Comparison of ENCODE assay signal across 9 cellular contexts in genomic region chr11:62710001-62710345, GRCh38. TPM values are rescaled to one million over a fixed set of nuclear protein-coding genes. Genes with fewer than 3 reads are reported as not detected.
DNase-seq lines count a peak whose midpoint lies in the region; ATAC-seq, FAIRE-seq and TF ChIP-seq lines count a peak whose summit lies in the region.
"Had no signal": no experiment of that assay in that cellular context is flagged by ENCODE, and none has a peak within 500 bp of the region (broad histone marks: within the 10 kb centered on the region; RNA-seq: fewer than 3 reads in every experiment).

No MANE protein-coding gene starts in this region.

- no peak for TF ChIP-seq CTCF in SK-N-SH (IDR thresholded peaks at IDR 0.05)
- no peak for TF ChIP-seq CTCF in H1 (IDR thresholded peaks at IDR 0.05; ENCODE audit: control extremely low read depth in 1 of 3, insufficient read depth in 1 of 3, low read depth in 1 of 3, low read length in 3 of 3)

- TF ChIP-seq RAD21 in SK-N-SH (IDR thresholded peaks at IDR 0.05; ENCODE audit: low read length) (no peak), H1 (IDR thresholded peaks at IDR 0.05 in 1 of 2, conservative IDR thresholded peaks at IDR 0.05 in 1 of 2; ENCODE audit: low read depth in 2 of 2, low read length in 2 of 2) (no peak)

- H3K23ac ChIP-seq in H1 (ENCODE audit: insufficient read length) (no peak overlapping the region), neuronal stem cell (ENCODE audit: low read depth, low read length, poor library complexity) (no peak overlapping the region)

- H3K4me3 Mint-ChIP-seq in activated naive CD4-positive, alpha-beta T cell treated with anti-CD3 and anti-CD28 coated beads for 36 hours, result peak overlapping the region; percentile 93

- TF ChIP-seq POLR2A in H1 (IDR thresholded peaks at IDR 0.05; ENCODE audit: control extremely low read depth in 1 of 2, low read depth in 2 of 2, low read length in 2 of 2), result no peak; a peak in 1 of 3 replicates

- peaks cover 54% of the 10 kb centered on the region for H3F3A ChIP-seq in SK-N-SH (replicated peaks; ENCODE audit: insufficient read depth)

- peak overlapping the region; percentile 35 to 38; a peak in 3 of 4 replicates for H3K4me3 ChIP-seq in SK-N-SH (ENCODE audit: low read depth in 2 of 2, low read length in 1 of 2)
- peak overlapping the region; percentile 60 to 86 (median 75); a peak in 7 of 8 replicates for H3K4me3 ChIP-seq in H1 (ENCODE audit: extremely low read depth in 1 of 4, insufficient read depth in 2 of 4, low read depth in 3 of 4, low read length in 4 of 4)
- H3K4me3 ChIP-seq in neuronal stem cell (ENCODE audit: low read length in 2 of 2), result peak overlapping the region; percentile 19 to 49

- no peaks in the 10 kb centered on the region for H3K9me3 Mint-ChIP-seq in activated naive CD4-positive, alpha-beta T cell treated with anti-CD3 and anti-CD28 coated beads for 36 hours

- H2BK120ac ChIP-seq in H1 (replicated peaks; ENCODE audit: low read depth, low read length), result peak overlapping the region; percentile 44
- H2BK120ac ChIP-seq in neuronal stem cell (ENCODE audit: low read depth, low read length), result no peak overlapping the region

- CTCF ChIA-PET in activated naive CD4-positive, alpha-beta T cell treated with anti-CD3 and anti-CD28 coated beads for 36 hours (lab: Charles Lee), result interaction anchor here (1.5 kb wide), 1 partner anchor 29 kb away, joined by 6 read pairs; no protein-coding TSS in a partner anchor
- CTCF ChIA-PET in SK-N-SH (lab: Yijun Ruan, JAX), result interaction anchor here (0.6 to 1.5 kb wide), 3 partner anchors 16 to 91 kb away, joined by 3 to 5 read pairs (median 3); no protein-coding TSS in a partner anchor
- CTCF ChIA-PET in H1 (lab: Charles Lee; ENCODE audit: partially characterized antibody), result interaction anchor here (0.9 to 1.1 kb wide), 2 partner anchors 14 to 23 kb away, joined by 3 read pairs; no protein-coding TSS in a partner anchor

- H4K91ac ChIP-seq in H1 (replicated peaks; ENCODE audit: insufficient read length, low read length) (peak overlapping the region; percentile 96), neuronal stem cell (ENCODE audit: low read depth, low read length, poor library complexity) (peak overlapping the region; percentile 30)

- no peaks in the 10 kb centered on the region for H3K9me2 ChIP-seq in SK-N-SH

- peak overlapping the region; percentile 96 for H3K27ac Mint-ChIP-seq in activated naive CD4-positive, alpha-beta T cell treated with anti-CD3 and anti-CD28 coated beads for 36 hours

- peak overlapping the region; percentile 55 for H3K4ac ChIP-seq in H1 (replicated peaks; ENCODE audit: insufficient read length, low read depth, low read length)
- H3K4ac ChIP-seq in neuronal stem cell (ENCODE audit: low read length), result no peak overlapping the region

- intact Hi-C loops in activated naive CD4-positive, alpha-beta T cell treated with anti-CD3 and anti-CD28 coated beads for 36 hours (cut with micrococcal nuclease), result no loop called here

- H2AK5ac ChIP-seq in H1 (ENCODE audit: low read depth, low read length), result peak overlapping the region; percentile 14; the same call in 1 of the 2 replicates
- H2AK5ac ChIP-seq in neuronal stem cell (ENCODE audit: low read depth, low read length), result no peak overlapping the region

- peak overlapping the region; percentile 72; the same call in 1 of the 2 replicates for H2BK12ac ChIP-seq in H1 (ENCODE audit: low read depth, low read length)
- no peak overlapping the region for H2BK12ac ChIP-seq in neuronal stem cell (ENCODE audit: low read length)

- H3K36me3 ChIP-seq in SK-N-SH (replicated peaks in 1 of 2; ENCODE audit: control insufficient read depth in 1 of 2, insufficient read depth in 2 of 2, low read length in 1 of 2) (peaks cover 40 to 45% of the 10 kb centered on the region in 2 experiments), H1 (ENCODE audit: control insufficient read depth in 2 of 4, insufficient read depth in 4 of 4, low read length in 3 of 4) (peaks cover 17 to 44% (median 24%) of the 10 kb centered on the region in 4 experiments), neuronal stem cell (replicated peaks in 1 of 2; ENCODE audit: control insufficient read depth in 2 of 2, insufficient read depth in 2 of 2, low read length in 2 of 2) (peaks cover 29 to 66% of the 10 kb centered on the region in 2 donors)

- TF ChIP-seq EP300 in SK-N-SH (IDR thresholded peaks at IDR 0.05; ENCODE audit: borderline replicate concordance in 1 of 2, low read depth in 1 of 2, low read length in 1 of 2), result no peak
- no peak for TF ChIP-seq EP300 in H1 (IDR thresholded peaks at IDR 0.05; ENCODE audit: borderline replicate concordance in 1 of 2, low read depth in 2 of 2, low read length in 2 of 2)

- H3K14ac ChIP-seq in H1 (ENCODE audit: insufficient read length) (no peak overlapping the region), neuronal stem cell (ENCODE audit: low read length) (no peak overlapping the region)

- H3K56ac ChIP-seq in H1 (replicated peaks; ENCODE audit: insufficient read length, low read depth, low read length), result peak overlapping the region; percentile 87

- FAIRE-seq in H1 (lab: Jason Lieb, UNC), result no peak
- FAIRE-seq: colon had no signal

- H3K4me2 ChIP-seq in SK-N-SH, result peak overlapping the region; percentile 81
- peak overlapping the region; percentile 99 for H3K4me2 ChIP-seq in H1 (ENCODE audit: insufficient read depth in 1 of 2, low read depth in 2 of 2, low read length in 2 of 2)
- H3K4me2 ChIP-seq in neuronal stem cell (ENCODE audit: insufficient read depth, low read length, poor library complexity, severe bottlenecking), result peak overlapping the region; percentile 64

- H4K20me1 ChIP-seq in SK-N-SH (ENCODE audit: insufficient read depth) (no peaks in the 10 kb centered on the region), H1 (replicated peaks in 1 of 2; ENCODE audit: control insufficient read depth in 1 of 2, insufficient read depth in 2 of 2, low read length in 2 of 2) (peaks cover 0 to 2% of the 10 kb centered on the region in 2 experiments)

- H3K9me3 ChIP-seq in SK-N-SH, result no peaks in the 10 kb centered on the region
- H3K9me3 ChIP-seq in H1 (ENCODE audit: insufficient read depth in 2 of 2, low read depth in 1 of 2, low read length in 1 of 2), result no peaks in the 10 kb centered on the region
- no peaks in the 10 kb centered on the region for H3K9me3 ChIP-seq in neuronal stem cell (replicated peaks in 1 of 2; ENCODE audit: control insufficient read depth in 2 of 2, insufficient read depth in 1 of 2, low read depth in 1 of 2, low read length in 2 of 2)

- H3K9ac ChIP-seq in SK-N-SH (peak overlapping the region; percentile 70), H1 (replicated peaks in 1 of 4; ENCODE audit: extremely low read depth in 1 of 4, low read depth in 3 of 4, low read length in 3 of 4) (peak overlapping the region in 3 of 4 experiments; percentile 88 to 92 (median 91); a peak in 6 of 7 replicates), neuronal stem cell (ENCODE audit: low read depth, low read length, poor library complexity) (no peak overlapping the region)

- H4K5ac ChIP-seq in H1 (ENCODE audit: insufficient read length, low read depth, low read length), result peak overlapping the region; percentile 92

- H2BK20ac ChIP-seq in H1 (ENCODE audit: low read length), result no peak overlapping the region

- H2BK5ac ChIP-seq in H1 (ENCODE audit: low read depth, low read length), result peak overlapping the region; percentile 96
- H2BK5ac ChIP-seq in neuronal stem cell (ENCODE audit: low read length), result no peak overlapping the region

- H3K79me2 ChIP-seq in SK-N-SH (ENCODE audit: insufficient read depth) (peaks cover 9% of the 10 kb centered on the region; the same call in 1 of the 2 replicates), H1 (ENCODE audit: control insufficient read depth in 1 of 2, insufficient read depth in 2 of 2, low read length in 2 of 2) (peaks cover 0 to 13% of the 10 kb centered on the region in 2 experiments; a peak in 1 of 4 replicates)

- DNase-seq in activated naive CD4-positive, alpha-beta T cell treated with anti-CD3 and anti-CD28 coated beads for 36 hours, result peak; percentile 25
- DNase-seq in activated naive CD4-positive, alpha-beta T cell treated with Interleukin-2 at 50 U/mL for 16 hours, result no peak
- DNase-seq in SK-N-SH (no peak), H1 (ENCODE audit: low read depth in 1 of 2, low spot score in 2 of 2) (no peak), neuronal stem cell (ENCODE audit: low spot score) (no peak), midbrain (lab: John Stamatoyannopoulos, UW) (no peak), NCI-H446 (lab: John Stamatoyannopoulos, UW) (no peak)

- H3K27ac ChIP-seq in SK-N-SH (ENCODE audit: low read depth in 2 of 2, low read length in 1 of 2) (peak overlapping the region; percentile 85 to 94), H1 (ENCODE audit: low read depth, low read length) (peak overlapping the region; percentile 95), neuronal stem cell (replicated peaks; ENCODE audit: low read length) (peak overlapping the region; percentile 85)

- H4K8ac ChIP-seq in H1 (ENCODE audit: extremely low read depth, insufficient read depth, low read length) (peak overlapping the region; percentile 100; the same call in 1 of the 2 replicates), neuronal stem cell (ENCODE audit: low read depth, low read length) (peak overlapping the region; percentile 54)

- no peaks in the 10 kb centered on the region; the same call in 1 of the 2 replicates for H3K79me1 ChIP-seq in H1 (ENCODE audit: low read depth, low read length)
- no peaks in the 10 kb centered on the region for H3K79me1 ChIP-seq in neuronal stem cell (ENCODE audit: low read depth, low read length)

- no peak for ATAC-seq in GM21619 (IDR thresholded peaks at IDR 0.05; ENCODE audit: unreplicated experiment)

- POLR2A ChIA-PET in SK-N-SH (lab: Yijun Ruan, JAX) (interaction anchor here (1.5 to 4.0 kb wide), 4 partner anchors 16 to 118 kb away, joined by 5 to 24 read pairs (median 10); partner anchors contain the start of genes C11orf98, CSKMT, HNRNPUL2 and LBHD1), H1 (lab: Charles Lee; ENCODE audit: partially characterized antibody) (interaction anchor here (0.7 to 61.4 kb wide), 24 partner anchors 9 to 171 kb away, joined by 3 to 2041 read pairs (median 10); partner anchors contain the start of genes B3GAT3, C11orf98, CSKMT and GANAB)

- H3K18ac ChIP-seq in H1 (ENCODE audit: extremely low read depth, low read length) (peak overlapping the region; percentile 60), neuronal stem cell (ENCODE audit: low read length) (peak overlapping the region; percentile 84)

- H3K4me1 ChIP-seq in SK-N-SH (ENCODE audit: control insufficient read depth in 1 of 2, insufficient read depth in 2 of 2, low read depth in 1 of 2, low read length in 1 of 2) (peaks cover 19 to 44% of the 10 kb centered on the region in 2 experiments; a peak in 3 of 4 replicates), H1 (replicated peaks in 1 of 4; ENCODE audit: control insufficient read depth in 3 of 4, insufficient read depth in 4 of 4, low read length in 3 of 4) (peaks cover 7 to 43% (median 21%) of the 10 kb centered on the region in 4 experiments), neuronal stem cell (ENCODE audit: control insufficient read depth in 2 of 2, insufficient read depth in 1 of 2, low read depth in 1 of 2, low read length in 2 of 2) (peaks cover 23 to 31% of the 10 kb centered on the region in 2 donors)

- peaks cover 66% of the 10 kb centered on the region for H3K4me1 Mint-ChIP-seq in activated naive CD4-positive, alpha-beta T cell treated with anti-CD3 and anti-CD28 coated beads for 36 hours (ENCODE audit: low read depth)

- peak overlapping the region; percentile 93 for H2AFZ ChIP-seq in SK-N-SH (ENCODE audit: low read depth)
- peak overlapping the region; percentile 45; the same call in 1 of the 2 replicates for H2AFZ ChIP-seq in H1 (ENCODE audit: low read length)
- peak overlapping the region; percentile 81 for H2AFZ ChIP-seq in neuronal stem cell (ENCODE audit: low read length)

- H3K23me2 ChIP-seq in H1 (ENCODE audit: low read depth, low read length), result peaks cover 22% of the 10 kb centered on the region

- H3K27me3 ChIP-seq in SK-N-SH (ENCODE audit: insufficient read depth), result no peaks in the 10 kb centered on the region
- H3K27me3 ChIP-seq in H1 (replicated peaks in 1 of 4; ENCODE audit: control insufficient read depth in 3 of 4, extremely low read depth in 1 of 4, insufficient read depth in 3 of 4, low read length in 3 of 4), result no peaks in the 10 kb centered on the region; a peak in 1 of 7 replicates
- no peaks in the 10 kb centered on the region for H3K27me3 ChIP-seq in neuronal stem cell (ENCODE audit: control insufficient read depth in 3 of 3, insufficient read depth in 3 of 3, low read depth in 1 of 3, low read length in 3 of 3)

- peaks cover 34% of the 10 kb centered on the region for H3K36me3 Mint-ChIP-seq in activated naive CD4-positive, alpha-beta T cell treated with anti-CD3 and anti-CD28 coated beads for 36 hours (ENCODE audit: low read depth)

- 92% methylated on average over 7 of the region's 7 CpGs for WGBS in SK-N-SH (ENCODE audit: low lambda C conversion rate)
- 63% methylated on average over 7 of the region's 7 CpGs; no CpG with 5 or more reads in 1 of the 2 experiments for WGBS in H1 (ENCODE audit: extremely low coverage in 1 of 2, insufficient coverage in 1 of 2, insufficient read length in 1 of 2, insufficient replicate concordance in 2 of 2, low coverage in 1 of 2, low lambda C conversion rate in 2 of 2, missing lambda C conversion rate in 1 of 2), 2 experiments
- WGBS in neuronal stem cell (ENCODE audit: extremely low coverage in 2 of 2, insufficient read length in 2 of 2, insufficient replicate concordance in 1 of 2), 2 donors, result no CpG with 5 or more reads among the region's 7 CpGs

- H2BK15ac ChIP-seq in H1 (ENCODE audit: low read length) (no peak overlapping the region; the same call in 1 of the 2 replicates), neuronal stem cell (ENCODE audit: low read length) (no peak overlapping the region)

- no peaks in the 10 kb centered on the region for H3K27me3 Mint-ChIP-seq in activated naive CD4-positive, alpha-beta T cell treated with anti-CD3 and anti-CD28 coated beads for 36 hours (ENCODE audit: low read depth)

RNA-seq across cellular contexts. Expression of gene GNG3, which starts 2.5 kb away (rescaled TPM):
- total RNA-seq in activated naive CD4-positive, alpha-beta T cell treated with anti-CD3 and anti-CD28 coated beads for 36 hours, result not detected
- polyA plus RNA-seq in SK-N-SH (2012; rRNA removed) (0.11 and 0.16 TPM in 2 replicates), H1 (2011; rRNA removed) (10.9 and 12.1 TPM in 2 replicates)
- polyA plus RNA-seq in SK-N-SH (2012; cell fraction: cytosol; rRNA removed), result 0.09 and 0.10 TPM in 2 replicates
- polyA plus RNA-seq in SK-N-SH (2012; cell fraction: nucleus; rRNA removed), result 0.12 and 0.28 TPM in 2 replicates
- 4.9 and 6.4 TPM in 2 replicates for total RNA-seq in H1 (2021; fragmentation: NEBNext Ultra II Directional; extraction: Animal tissue kit (Norgen Biotek cat#: 25700))
- 6.2 TPM for polyA plus RNA-seq in H1 (2011; cell fraction: cytosol; rRNA removed)
- 6.7 TPM for polyA plus RNA-seq in H1 (2011; cell fraction: nucleus; rRNA removed)
- polyA plus RNA-seq in H1 (2012, experiment 1 of 2), result 8.8 to 11.0 TPM (median 9.4 TPM) in 4 replicates
- polyA plus RNA-seq in H1 (2012, experiment 2 of 2), result 18.5 TPM
- 3.3 TPM for polyA plus RNA-seq in H1 (2013, experiment 1 of 2)
- 4.1 TPM for polyA plus RNA-seq in H1 (2013, experiment 2 of 2)
- 5.5 and 7.9 TPM in 2 replicates for polyA minus RNA-seq in H1 (2011; rRNA and poly(A)+ RNA removed)
- polyA minus RNA-seq in H1 (2011; cell fraction: cytosol; rRNA and poly(A)+ RNA removed), result 4.6 TPM
- 1.8 TPM for polyA minus RNA-seq in H1 (2011; cell fraction: nucleus; rRNA and poly(A)+ RNA removed)
- polyA plus RNA-seq in neuronal stem cell (2013, experiment 1 of 2), result 1.9 TPM
- polyA plus RNA-seq in neuronal stem cell (2013, experiment 2 of 2), result 1.7 TPM

RNA-seq across cellular contexts. Expression of gene BSCL2, which starts 2.7 kb away (rescaled TPM):
- total RNA-seq in activated naive CD4-positive, alpha-beta T cell treated with anti-CD3 and anti-CD28 coated beads for 36 hours, result 10 to 100 TPM; 13.8 to 17.3 TPM
- polyA plus RNA-seq in SK-N-SH (2012; rRNA removed) (81.5 and 118 TPM in 2 replicates), H1 (2011; rRNA removed) (264 and 286 TPM in 2 replicates)
- 48.4 and 73.1 TPM in 2 replicates for polyA plus RNA-seq in SK-N-SH (2012; cell fraction: cytosol; rRNA removed)
- polyA plus RNA-seq in SK-N-SH (2012; cell fraction: nucleus; rRNA removed), result 102 and 146 TPM in 2 replicates
- total RNA-seq in H1 (2021; fragmentation: NEBNext Ultra II Directional; extraction: Animal tissue kit (Norgen Biotek cat#: 25700)), result 59.5 and 73.7 TPM in 2 replicates
- polyA plus RNA-seq in H1 (2011; cell fraction: cytosol; rRNA removed), result 123 TPM
- polyA plus RNA-seq in H1 (2011; cell fraction: nucleus; rRNA removed), result 173 TPM
- 70.0 to 120 TPM (median 108 TPM) in 4 replicates for polyA plus RNA-seq in H1 (2012, experiment 1 of 2)
- polyA plus RNA-seq in H1 (2012, experiment 2 of 2), result 184 TPM
- 89.2 TPM for polyA plus RNA-seq in H1 (2013, experiment 1 of 2)
- polyA plus RNA-seq in H1 (2013, experiment 2 of 2), result 99.4 TPM
- polyA minus RNA-seq in H1 (2011; rRNA and poly(A)+ RNA removed), result 159 and 168 TPM in 2 replicates
- 39.3 TPM for polyA minus RNA-seq in H1 (2011; cell fraction: cytosol; rRNA and poly(A)+ RNA removed)
- polyA minus RNA-seq in H1 (2011; cell fraction: nucleus; rRNA and poly(A)+ RNA removed), result 59.6 TPM
- 70.6 TPM for polyA plus RNA-seq in neuronal stem cell (2013, experiment 1 of 2)
- 63.6 TPM for polyA plus RNA-seq in neuronal stem cell (2013, experiment 2 of 2)

RNA-seq across cellular contexts. Expression of gene HNRNPUL2, which starts 17.3 kb away (rescaled TPM):
- 10 to 100 TPM; 58.6 to 61.5 TPM for total RNA-seq in activated naive CD4-positive, alpha-beta T cell treated with anti-CD3 and anti-CD28 coated beads for 36 hours
- polyA plus RNA-seq in SK-N-SH (2012; rRNA removed) (31.0 and 33.5 TPM in 2 replicates), H1 (2011; rRNA removed) (12.7 and 14.9 TPM in 2 replicates)
- polyA plus RNA-seq in SK-N-SH (2012; cell fraction: cytosol; rRNA removed), result 35.1 and 36.8 TPM in 2 replicates
- 12.0 and 19.6 TPM in 2 replicates for polyA plus RNA-seq in SK-N-SH (2012; cell fraction: nucleus; rRNA removed)
- 44.3 and 46.4 TPM in 2 replicates for total RNA-seq in H1 (2021; fragmentation: NEBNext Ultra II Directional; extraction: Animal tissue kit (Norgen Biotek cat#: 25700))
- polyA plus RNA-seq in H1 (2011; cell fraction: cytosol; rRNA removed), result 19.3 TPM
- polyA plus RNA-seq in H1 (2011; cell fraction: nucleus; rRNA removed), result 11.2 TPM
- polyA plus RNA-seq in H1 (2012, experiment 1 of 2), result 43.1 to 48.6 TPM (median 46.3 TPM) in 4 replicates
- polyA plus RNA-seq in H1 (2012, experiment 2 of 2), result 10.2 TPM
- polyA plus RNA-seq in H1 (2013, experiment 1 of 2), result 26.9 TPM
- polyA plus RNA-seq in H1 (2013, experiment 2 of 2), result 26.0 TPM
- 14.5 and 15.9 TPM in 2 replicates for polyA minus RNA-seq in H1 (2011; rRNA and poly(A)+ RNA removed)
- polyA minus RNA-seq in H1 (2011; cell fraction: cytosol; rRNA and poly(A)+ RNA removed), result 17.6 TPM
- polyA minus RNA-seq in H1 (2011; cell fraction: nucleus; rRNA and poly(A)+ RNA removed), result 17.6 TPM
- 46.6 TPM for polyA plus RNA-seq in neuronal stem cell (2013, experiment 1 of 2)
- polyA plus RNA-seq in neuronal stem cell (2013, experiment 2 of 2), result 45.8 TPM

RNA-seq across cellular contexts. Expression of gene TTC9C, which starts 18.3 kb away (rescaled TPM):
- total RNA-seq in activated naive CD4-positive, alpha-beta T cell treated with anti-CD3 and anti-CD28 coated beads for 36 hours, result 10 to 100 TPM; 46.6 to 49.5 TPM
- polyA plus RNA-seq in SK-N-SH (2012; rRNA removed) (31.3 and 37.5 TPM in 2 replicates), H1 (2011; rRNA removed) (25.4 and 28.1 TPM in 2 replicates)
- polyA plus RNA-seq in SK-N-SH (2012; cell fraction: cytosol; rRNA removed), result 28.6 and 29.3 TPM in 2 replicates
- 60.8 and 68.1 TPM in 2 replicates for polyA plus RNA-seq in SK-N-SH (2012; cell fraction: nucleus; rRNA removed)
- total RNA-seq in H1 (2021; fragmentation: NEBNext Ultra II Directional; extraction: Animal tissue kit (Norgen Biotek cat#: 25700)), result 34.1 and 34.5 TPM in 2 replicates
- 39.2 TPM for polyA plus RNA-seq in H1 (2011; cell fraction: cytosol; rRNA removed)
- 26.6 TPM for polyA plus RNA-seq in H1 (2011; cell fraction: nucleus; rRNA removed)
- polyA plus RNA-seq in H1 (2012, experiment 1 of 2), result 40.6 to 47.5 TPM (median 42.9 TPM) in 4 replicates
- polyA plus RNA-seq in H1 (2012, experiment 2 of 2), result 37.9 TPM
- polyA plus RNA-seq in H1 (2013, experiment 1 of 2), result 46.7 TPM
- 51.5 TPM for polyA plus RNA-seq in H1 (2013, experiment 2 of 2)
- polyA minus RNA-seq in H1 (2011; rRNA and poly(A)+ RNA removed), result 21.1 and 23.8 TPM in 2 replicates
- polyA minus RNA-seq in H1 (2011; cell fraction: cytosol; rRNA and poly(A)+ RNA removed), result 9.5 TPM
- polyA minus RNA-seq in H1 (2011; cell fraction: nucleus; rRNA and poly(A)+ RNA removed), result 16.9 TPM
- polyA plus RNA-seq in neuronal stem cell (2013, experiment 1 of 2), result 69.5 TPM
- polyA plus RNA-seq in neuronal stem cell (2013, experiment 2 of 2), result 75.5 TPM

RNA-seq across cellular contexts. Expression of gene LRRN4CL, which starts 20.6 kb away (rescaled TPM):
- total RNA-seq in activated naive CD4-positive, alpha-beta T cell treated with anti-CD3 and anti-CD28 coated beads for 36 hours, result under 1 TPM in 1 of 2 experiments, not detected in 1; 0.10 TPM
- polyA plus RNA-seq in SK-N-SH (2012; rRNA removed) (0.08 and 0.10 TPM in 2 replicates), H1 (2011; rRNA removed) (0.03 and 0.05 TPM in 2 replicates)
- 0.06 and 0.07 TPM in 2 replicates for polyA plus RNA-seq in SK-N-SH (2012; cell fraction: cytosol; rRNA removed)
- polyA plus RNA-seq in SK-N-SH (2012; cell fraction: nucleus; rRNA removed), result 0.27 and 0.39 TPM in 2 replicates
- total RNA-seq in H1 (2021; fragmentation: NEBNext Ultra II Directional; extraction: Animal tissue kit (Norgen Biotek cat#: 25700)), result 0.26 TPM in 1 of 2 replicates, not detected in the other
- polyA plus RNA-seq in H1 (2011; cell fraction: cytosol; rRNA removed), result 0.05 TPM
- polyA plus RNA-seq in H1 (2011; cell fraction: nucleus; rRNA removed), result 0.26 TPM
- polyA plus RNA-seq in H1 (2012, experiment 1 of 2), result 0.07 TPM in 2 of 4 replicates, not detected in the others
- polyA plus RNA-seq in H1 (2012, experiment 2 of 2), result 0.05 TPM
- 0.14 TPM for polyA plus RNA-seq in H1 (2013, experiment 1 of 2)
- 0.13 TPM for polyA plus RNA-seq in H1 (2013, experiment 2 of 2)
- polyA minus RNA-seq in H1 (2011; rRNA and poly(A)+ RNA removed), result 0.15 and 0.16 TPM in 2 replicates
- polyA minus RNA-seq in H1 (2011; cell fraction: cytosol; rRNA and poly(A)+ RNA removed), result not detected
- polyA minus RNA-seq in H1 (2011; cell fraction: nucleus; rRNA and poly(A)+ RNA removed), result 1.00 TPM
- not detected for polyA plus RNA-seq in neuronal stem cell (2013, experiment 1 of 2)
- polyA plus RNA-seq in neuronal stem cell (2013, experiment 2 of 2), result 0.01 TPM
